ENCODE assay signal across 8 cellular contexts in genomic region chr10:68471586-68472408, GRCh38. TPM values are rescaled to one million over a fixed set of nuclear protein-coding genes. Genes with fewer than 3 reads are reported as not detected.
DNase-seq lines count a peak whose midpoint lies in the region; FAIRE-seq and TF ChIP-seq lines count a peak whose summit lies in the region.

DNA2 (minus strand) TSS chr10:68471973; CDS start chr10:68471864, 109 bp downstream.

- no peak for TF ChIP-seq EP300 in suprapubic skin (IDR thresholded peaks at IDR 0.05)

- H3K4me3 ChIP-seq in HAP-1, result peak within 1 kb of the TSS; percentile 57
- H3K4me3 ChIP-seq in MM.1S (ENCODE audit: low read length), result peak within 1 kb of the TSS; percentile 82
- peak within 1 kb of the TSS; percentile 81 for H3K4me3 ChIP-seq in suprapubic skin

- H3K4me1 ChIP-seq in HAP-1 (peaks cover 13% of the 10 kb centered on the region), MM.1S (ENCODE audit: low read length) (peaks cover 5% of the 10 kb centered on the region; the same call in 1 of the 2 replicates), suprapubic skin (peaks cover 13% of the 10 kb centered on the region)

- H3K9me3 ChIP-seq in HAP-1 (0 out of 2 replicates have a peak, but pooled peaks cover 3% of the 10 kb centered on the region), MM.1S (replicated peaks; ENCODE audit: insufficient read depth, low read length) (no peaks in the 10 kb centered on the region), suprapubic skin (no peaks in the 10 kb centered on the region)

- WGBS in suprapubic skin, result 4% methylated on average over 30 of the region's 46 CpGs

- H3K9ac ChIP-seq in MM.1S (ENCODE audit: low read length), result peak within 1 kb of the TSS; percentile 90

- no peaks in the 10 kb centered on the region for H4K20me1 ChIP-seq in MM.1S (ENCODE audit: insufficient read depth, low read length)

- H3K4me2 ChIP-seq in MM.1S (ENCODE audit: low read depth, low read length), result peak within 1 kb of the TSS; percentile 80

- peak; percentile 95 for DNase-seq in GM03348 (ENCODE audit: low spot score)
- DNase-seq in HAP-1 (ENCODE audit: low spot score in 2 of 2), result peak; percentile 85 to 87
- peak; percentile 90 for DNase-seq in MM.1S
- DNase-seq in SK-MEL-5 (ENCODE audit: low read depth, low spot score), result peak; percentile 71
- DNase-seq in activated naive CD4-positive, alpha-beta T cell treated with Interleukin-2 at 50 U/mL for 16 hours, result peak; percentile 77
- peak; percentile 79 to 81 for DNase-seq in frontal cortex (ENCODE audit: low spot score in 2 of 2)
- DNase-seq in nucleus accumbens (lab: John Stamatoyannopoulos, UW), result peak in 53 of 56 donors; percentile 3 to 82 (median 57)
- no peak for DNase-seq in suprapubic skin (ENCODE audit: low spot score in 2 of 2)

- in situ Hi-C loops in HAP-1 (cut with MboI; ENCODE audit: low sequenced_read_pairs), result no loop called here
- in situ Hi-C loops in SK-MEL-5 (cut with HindIII; ENCODE audit: low pct_unique_long_range_greater_than_20kb, low sequenced_read_pairs), result no loop called here

- TF ChIP-seq POLR2A in suprapubic skin (IDR thresholded peaks at IDR 0.05), result no peak

- no peak for TF ChIP-seq CTCF in MM.1S (IDR thresholded peaks at IDR 0.05; ENCODE audit: low read length)
- no peak for TF ChIP-seq CTCF in suprapubic skin (IDR thresholded peaks at IDR 0.05)

- H3K36me3 ChIP-seq in HAP-1 (replicated peaks), result peaks cover 30% of the 10 kb centered on the region
- peaks cover 8% of the 10 kb centered on the region; the same call in 1 of the 2 replicates for H3K36me3 ChIP-seq in MM.1S (replicated peaks; ENCODE audit: insufficient read depth, low read length)
- peaks cover 4% of the 10 kb centered on the region for H3K36me3 ChIP-seq in suprapubic skin

- H3K27me3 ChIP-seq in HAP-1 (ENCODE audit: low read depth) (no peaks in the 10 kb centered on the region), MM.1S (replicated peaks; ENCODE audit: insufficient read depth, low read length) (no peaks in the 10 kb centered on the region), suprapubic skin (no peaks in the 10 kb centered on the region)

- peaks cover 44% of the 10 kb centered on the region for H3K79me2 ChIP-seq in MM.1S (ENCODE audit: low read length)

- no peaks in the 10 kb centered on the region for H3K9me2 ChIP-seq in MM.1S (replicated peaks; ENCODE audit: insufficient read depth, low read length)

- H2AFZ ChIP-seq in MM.1S (ENCODE audit: low read length), result peak within 1 kb of the TSS; percentile 100

- peak within 1 kb of the TSS; percentile 82 for H3K27ac ChIP-seq in MM.1S (ENCODE audit: low read length)
- no peak within 1 kb of the TSS for H3K27ac ChIP-seq in suprapubic skin

- FAIRE-seq in frontal cortex (lab: Jason Lieb, UNC), result no peak

- peaks cover 9% of the 10 kb centered on the region; the same call in 1 of the 2 replicates for H3F3A ChIP-seq in MM.1S (ENCODE audit: insufficient read depth, low read length)

RNA-seq across cellular contexts. Expression of gene DNA2, which starts in this region (rescaled TPM):
- total RNA-seq in SK-MEL-5 (2014; rRNA removed; shearing (Covaris generic)), result 6.9 and 8.3 TPM in 2 replicates
- 3.1 and 6.4 TPM in 2 replicates for polyA plus RNA-seq in SK-MEL-5 (2015; cell fraction: cytosol; rRNA removed)
- polyA plus RNA-seq in SK-MEL-5 (2015; cell fraction: nucleus; rRNA removed), result 22.4 and 27.0 TPM in 2 replicates
- total RNA-seq in frontal cortex (39.1 TPM), suprapubic skin (1 to 10 TPM; 2.4 to 7.2 (median 3.5) TPM)

Comparison
In these comparisons a context has a peak if more than half of its experiments do, and no peak if none do; other contexts are left out.
1. DNase-seq: peak in GM03348 (single experiment), HAP-1 (2 of 2), MM.1S (single experiment), SK-MEL-5 (single experiment), activated naive CD4-positive, alpha-beta T cell treated with Interleukin-2 at 50 U/mL for 16 hours (single experiment), frontal cortex (2 of 2) and nucleus accumbens (53 of 56); none in suprapubic skin (0 of 2).
2. Peak in every context shown above with its lines, with median percentiles within 50 percentile points of each other: H3K4me3 ChIP-seq.